31 cellular contexts compared by ENCODE assay signal in the genomic region with DNA sequence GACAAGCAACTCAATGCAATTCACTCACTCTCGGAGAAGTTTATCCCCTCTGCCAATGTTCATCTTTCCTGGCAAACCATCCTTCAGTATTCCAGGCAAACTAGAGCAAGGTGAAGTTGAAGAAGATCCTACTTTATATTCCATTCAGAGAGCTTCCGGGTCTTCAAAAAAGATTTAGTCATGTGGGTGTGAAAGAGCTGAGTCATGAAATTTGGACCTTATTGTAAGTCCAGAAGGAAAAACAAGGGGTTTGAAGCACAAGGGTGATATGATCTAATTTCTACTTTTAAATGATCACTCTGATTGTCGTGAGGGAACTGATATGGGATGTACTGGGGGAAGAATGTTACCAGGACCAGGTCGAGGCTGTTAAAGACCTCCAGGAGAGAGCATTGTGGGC. TPM values are rescaled to one million over a fixed set of nuclear protein-coding genes. Genes with fewer than 3 reads are reported as not detected.
"Had no signal": no experiment of that assay in that cellular context is flagged by ENCODE, and none has a peak within 500 bp of the region (broad histone marks: within the 10 kb centered on the region; RNA-seq: fewer than 3 reads in every experiment).

No MANE protein-coding gene starts in this region.

- H3K27me3 Mint-ChIP-seq: activated CD4-positive, alpha-beta memory T cell treated with anti-CD3 and anti-CD28 coated beads, Interleukin-2, amount 10 ng/mL, durations not matched to agents 7 days and 5 days; activated CD4-positive, alpha-beta T cell treated with anti-CD3 and anti-CD28 coated beads, Interleukin-2, amount 10 ng/mL, durations not matched to agents 7 days and 5 days; activated naive CD4-positive, alpha-beta T cell treated with anti-CD3 and anti-CD28 coated beads, Interleukin-2, amount 10 ng/mL, durations not matched to agents 7 days and 5 days; activated naive CD8-positive, alpha-beta T cell treated with anti-CD3 and anti-CD28 coated beads, Interleukin-2, amount 10 ng/mL, durations not matched to agents 7 days and 5 days; central memory CD8-positive, alpha-beta T cell; effector memory CD8-positive, alpha-beta T cell had no signal

- DNase-seq: activated CD4-positive, alpha-beta memory T cell treated with anti-CD3 and anti-CD28 coated beads, Interleukin-2, amount 10 ng/mL, durations not matched to agents 7 days and 5 days; activated CD4-positive, alpha-beta T cell treated with anti-CD3 and anti-CD28 coated beads for 1 hour; activated CD4-positive, alpha-beta T cell treated with anti-CD3 and anti-CD28 coated beads for 4 hours; activated CD4-positive, alpha-beta T cell treated with anti-CD3 and anti-CD28 coated beads, Interleukin-2, amount 10 ng/mL, durations not matched to agents 7 days and 5 days; activated CD4-positive, alpha-beta T cell treated with anti-CD3 and anti-CD28 coated beads, Interleukin-2, amount 50 U/mL, for 4 hours; activated gamma-delta T cell; activated naive CD4-positive, alpha-beta T cell; activated naive CD4-positive, alpha-beta T cell treated with anti-CD3 and anti-CD28 coated beads, Interleukin-2, amount 10 ng/mL, durations not matched to agents 7 days and 5 days; activated naive CD8-positive, alpha-beta T cell treated with anti-CD3 and anti-CD28 coated beads, Interleukin-2, amount 10 ng/mL, durations not matched to agents 7 days and 5 days; activated T-cell treated with anti-CD3 and anti-CD28 coated beads, Interleukin-2, amount 50 U/mL, for 48 hours; brain microvascular endothelial cell; cortex of kidney; dermis blood vessel endothelial cell; effector CD4-positive, alpha-beta T cell; effector memory CD8-positive, alpha-beta T cell; erythroblast; foreskin melanocyte; heart right ventricle; T-helper 2 cell had no signal

- H3K4me1 ChIP-seq: ascending aorta, esophagus muscularis mucosa, gastroesophageal sphincter had no signal

- H3K9me3 ChIP-seq: ascending aorta, esophagus muscularis mucosa, gastroesophageal sphincter, heart right ventricle had no signal

- H3K27ac ChIP-seq: ascending aorta, brain microvascular endothelial cell, esophagus muscularis mucosa, gastroesophageal sphincter, heart right ventricle had no signal

- H3K27me3 ChIP-seq: ascending aorta, brain microvascular endothelial cell, esophagus muscularis mucosa, gastroesophageal sphincter, heart right ventricle had no signal

- H3K9me3 Mint-ChIP-seq: activated CD4-positive, alpha-beta memory T cell treated with anti-CD3 and anti-CD28 coated beads, Interleukin-2, amount 10 ng/mL, durations not matched to agents 7 days and 5 days; activated CD4-positive, alpha-beta T cell treated with anti-CD3 and anti-CD28 coated beads, Interleukin-2, amount 10 ng/mL, durations not matched to agents 7 days and 5 days; activated naive CD4-positive, alpha-beta T cell treated with anti-CD3 and anti-CD28 coated beads, Interleukin-2, amount 10 ng/mL, durations not matched to agents 7 days and 5 days; activated naive CD8-positive, alpha-beta T cell treated with anti-CD3 and anti-CD28 coated beads, Interleukin-2, amount 10 ng/mL, durations not matched to agents 7 days and 5 days; central memory CD8-positive, alpha-beta T cell; effector memory CD8-positive, alpha-beta T cell had no signal

- H3K4me3 Mint-ChIP-seq: activated CD4-positive, alpha-beta memory T cell treated with anti-CD3 and anti-CD28 coated beads, Interleukin-2, amount 10 ng/mL, durations not matched to agents 7 days and 5 days; activated CD4-positive, alpha-beta T cell treated with anti-CD3 and anti-CD28 coated beads, Interleukin-2, amount 10 ng/mL, durations not matched to agents 7 days and 5 days; activated naive CD4-positive, alpha-beta T cell treated with anti-CD3 and anti-CD28 coated beads, Interleukin-2, amount 10 ng/mL, durations not matched to agents 7 days and 5 days; activated naive CD8-positive, alpha-beta T cell treated with anti-CD3 and anti-CD28 coated beads, Interleukin-2, amount 10 ng/mL, durations not matched to agents 7 days and 5 days; central memory CD8-positive, alpha-beta T cell; effector memory CD8-positive, alpha-beta T cell; WTC11 had no signal

- ATAC-seq: activated naive CD4-positive, alpha-beta T cell treated with anti-CD3 and anti-CD28 coated beads, Interleukin-2, amount 50 U/mL, for 72 hours; effector memory CD8-positive, alpha-beta T cell; gastroesophageal sphincter; WTC11 had no signal

- H3K36me3 ChIP-seq: ascending aorta, brain microvascular endothelial cell, esophagus muscularis mucosa, gastroesophageal sphincter, heart right ventricle had no signal

- H3K4me1 Mint-ChIP-seq: activated CD4-positive, alpha-beta memory T cell treated with anti-CD3 and anti-CD28 coated beads, Interleukin-2, amount 10 ng/mL, durations not matched to agents 7 days and 5 days; activated CD4-positive, alpha-beta T cell treated with anti-CD3 and anti-CD28 coated beads, Interleukin-2, amount 10 ng/mL, durations not matched to agents 7 days and 5 days; activated naive CD4-positive, alpha-beta T cell treated with anti-CD3 and anti-CD28 coated beads, Interleukin-2, amount 10 ng/mL, durations not matched to agents 7 days and 5 days; activated naive CD8-positive, alpha-beta T cell treated with anti-CD3 and anti-CD28 coated beads, Interleukin-2, amount 10 ng/mL, durations not matched to agents 7 days and 5 days; central memory CD8-positive, alpha-beta T cell; WTC11 had no signal

- H3K36me3 Mint-ChIP-seq: activated naive CD4-positive, alpha-beta T cell treated with anti-CD3 and anti-CD28 coated beads, Interleukin-2, amount 10 ng/mL, durations not matched to agents 7 days and 5 days had no signal

- H3K4me3 ChIP-seq: ascending aorta, esophagus muscularis mucosa, gastroesophageal sphincter, heart right ventricle had no signal

- H3K27ac Mint-ChIP-seq: activated CD4-positive, alpha-beta memory T cell treated with anti-CD3 and anti-CD28 coated beads, Interleukin-2, amount 10 ng/mL, durations not matched to agents 7 days and 5 days; activated CD4-positive, alpha-beta T cell treated with anti-CD3 and anti-CD28 coated beads, Interleukin-2, amount 10 ng/mL, durations not matched to agents 7 days and 5 days; activated naive CD4-positive, alpha-beta T cell treated with anti-CD3 and anti-CD28 coated beads, Interleukin-2, amount 10 ng/mL, durations not matched to agents 7 days and 5 days; activated naive CD8-positive, alpha-beta T cell treated with anti-CD3 and anti-CD28 coated beads, Interleukin-2, amount 10 ng/mL, durations not matched to agents 7 days and 5 days; effector memory CD8-positive, alpha-beta T cell; WTC11 had no signal

- FAIRE-seq: colon had no signal

RNA-seq across cellular contexts. Expression of a gene that starts 2.8 kb away (rescaled TPM):
- total RNA-seq: activated CD4-positive, alpha-beta memory T cell treated with anti-CD3 and anti-CD28 coated beads, Interleukin-2, amount 10 ng/mL, durations not matched to agents 7 days and 5 days; activated CD4-positive, alpha-beta T cell treated with anti-CD3 and anti-CD28 coated beads, Interleukin-2, amount 10 ng/mL, durations not matched to agents 7 days and 5 days; activated naive CD4-positive, alpha-beta T cell treated with anti-CD3 and anti-CD28 coated beads, Interleukin-2, amount 50 U/mL, for 72 hours; activated naive CD8-positive, alpha-beta T cell treated with anti-CD3 and anti-CD28 coated beads, Interleukin-2, amount 10 ng/mL, durations not matched to agents 7 days and 5 days; ascending aorta; bronchial epithelial cell; cardiac septum; chondrocyte; dermis blood vessel endothelial cell; esophagus muscularis mucosa; glomerular endothelial cell; heart right ventricle; T-helper 1 cell treated with Interleukin-12 subunit alpha and Interleukin-12 subunit beta and Interleukin-4 antibody, amounts not matched to agents 30 ng/mL and 1 ng/mL, for 36 hours had no signal
- polyA plus RNA-seq: heart right ventricle had no signal

RNA-seq across cellular contexts. Expression of a gene that starts 12.8 kb away (rescaled TPM):
- total RNA-seq: ascending aorta had no signal

RNA-seq across cellular contexts. Expression of a gene that starts 42.2 kb away (rescaled TPM):
- total RNA-seq: ascending aorta had no signal
